ENCODE assay signal across 1 cellular context in genomic region chr19:42331333-42331732, GRCh38. TPM values are rescaled to one million over a fixed set of nuclear protein-coding genes. Genes with fewer than 3 reads are reported as not detected.
"Had no signal": no experiment of that assay in that cellular context is flagged by ENCODE, and none has a peak within 500 bp of the region (broad histone marks: within the 10 kb centered on the region; RNA-seq: fewer than 3 reads in every experiment).

No MANE protein-coding gene starts in this region.

RNA-seq across cellular contexts. Expression of gene TMEM145, which starts 18.2 kb away (rescaled TPM):
- total RNA-seq: GM23248 had no signal

RNA-seq across cellular contexts. Expression of gene CNFN, which starts 58.8 kb away (rescaled TPM):
- total RNA-seq: GM23248 had no signal
